1 cellular context compared by ENCODE assay signal in the genomic region with DNA sequence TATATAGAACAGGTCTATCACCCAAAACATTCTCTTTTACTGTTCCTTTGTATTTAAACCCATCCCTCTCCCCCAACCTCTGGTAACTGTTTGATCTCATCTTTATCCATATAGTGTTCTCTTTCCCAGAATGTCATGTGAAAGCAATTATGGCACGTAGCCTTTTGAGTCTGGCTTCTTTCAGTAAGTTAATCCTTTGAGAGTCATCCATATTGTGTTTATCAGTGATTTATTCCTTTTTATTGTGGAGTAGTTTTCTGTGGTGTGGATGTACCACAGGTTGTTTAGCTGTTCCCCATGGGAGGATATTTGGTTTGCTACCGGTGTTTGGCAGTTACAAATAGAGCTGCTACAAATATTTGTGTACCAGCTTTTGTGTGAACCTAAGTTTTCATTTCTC.
TF ChIP-seq lines count a peak whose summit lies in the region.

No MANE protein-coding gene starts in this region.

TF ChIP-seq in HEK293, 187 proteins besides CTCF, POLR2A, EP300 and RAD21 (continued from another document):
- TF ChIP-seq ZNF518A (tag by site-specific recombination; conservative IDR thresholded peaks at IDR 0.05; ENCODE audit: low read depth): no peak
- 0 out of 2 replicates have a peak, but pooled peaks have one; percentile 11 for TF ChIP-seq ZBTB17 (tag by site-specific recombination; IDR thresholded peaks at IDR 0.05)
- no peak for TF ChIP-seq ZNF311 (tag by site-specific recombination; IDR thresholded peaks at IDR 0.05; ENCODE audit: borderline replicate concordance)
- 0 out of 2 replicates have a peak, but pooled peaks have one; percentile 16 for TF ChIP-seq SCRT2 (tag by site-specific recombination; IDR thresholded peaks at IDR 0.05)
- no peak for TF ChIP-seq ZNF138 (tag by site-specific recombination; IDR thresholded peaks at IDR 0.05; ENCODE audit: borderline replicate concordance)
